In genomic region chr15:90562669-90563068, GRCh38 we compare ENCODE assay signal across 15 cellular contexts. TPM values are rescaled to one million over a fixed set of nuclear protein-coding genes. Genes with fewer than 3 reads are reported as not detected.
DNase-seq lines count a peak whose midpoint lies in the region; FAIRE-seq and TF ChIP-seq lines count a peak whose summit lies in the region.
"Had no signal": no experiment of that assay in that cellular context is flagged by ENCODE, and none has a peak within 500 bp of the region (broad histone marks: within the 10 kb centered on the region; RNA-seq: fewer than 3 reads in every experiment).

No MANE protein-coding gene starts in this region.

- H3K18ac ChIP-seq in trophoblast cell (ENCODE audit: low read length) = peak overlapping the region; percentile 35

- H3K27ac ChIP-seq in BLaER1 = no peak overlapping the region
- H3K27ac ChIP-seq in KOPT-K1 (ENCODE audit: low read depth, low read length, poor library complexity, severe bottlenecking) = peak overlapping the region; percentile 50
- H3K27ac ChIP-seq in dorsolateral prefrontal cortex = peak overlapping the region in 44 of 59 donors; percentile 8 to 93 (median 74)
- H3K27ac ChIP-seq in trophoblast cell (ENCODE audit: low read depth, low read length) = peak overlapping the region; percentile 29
- H3K27ac ChIP-seq: C4-2B had no signal

- H3K4me2 ChIP-seq in BLaER1 (peak overlapping the region; percentile 81), trophoblast cell (ENCODE audit: low read length) (no peak overlapping the region)

- H3K4me3 ChIP-seq in BLaER1 = no peak overlapping the region
- H3K4me3 ChIP-seq in dorsolateral prefrontal cortex = no peak overlapping the region
- H3K4me3 ChIP-seq in trophoblast cell (ENCODE audit: low read depth, low read length) = no peak overlapping the region
- H3K4me3 ChIP-seq: ovary had no signal

- no CpG with 5 or more reads among the region's 5 CpGs for WGBS in trophoblast cell (ENCODE audit: extremely low coverage, insufficient coverage, insufficient read length)

- H3K9me3 ChIP-seq in BLaER1 (peaks cover 27% of the 10 kb centered on the region), KOPT-K1 (ENCODE audit: insufficient read depth, low read length, poor library complexity, severe bottlenecking) (no peaks in the 10 kb centered on the region), trophoblast cell (ENCODE audit: insufficient read depth, low read depth, low read length) (peaks cover 2% of the 10 kb centered on the region)
- H3K9me3 ChIP-seq: ovary had no signal

- peak overlapping the region; percentile 1 for H3K14ac ChIP-seq in trophoblast cell (ENCODE audit: low read length)

- H3K23ac ChIP-seq in trophoblast cell (ENCODE audit: low read length) = no peak overlapping the region

- no peak for DNase-seq in dorsolateral prefrontal cortex
- no peak for DNase-seq in trophoblast cell
- DNase-seq in NOMO-1 treated with DMSO at 0.1 percent for 48 hours (lab: John Stamatoyannopoulos, UW; ENCODE audit: unreplicated experiment) = no peak
- no peak for DNase-seq in AG20443 (ENCODE audit: low spot score)
- DNase-seq in NOMO-1 treated with dmso at 0.1 percent for 144 hours (lab: John Stamatoyannopoulos, UW; ENCODE audit: unreplicated experiment) = no peak
- DNase-seq in H54 (ENCODE audit: insufficient read length, low spot score) = no peak
- DNase-seq: HCEC 1CT; kidney; NCI-H1417 treated with DMSO at 0.1 percent for 48 hours; ovary; stimulated activated CD4-positive, alpha-beta T cell treated with anti-CD3 and anti-CD28 coated beads, Interleukin-4, amount 100 ng/mL, for 4 hours; SW 1271 had no signal

- no peak for TF ChIP-seq CTCF in dorsolateral prefrontal cortex (IDR thresholded peaks at IDR 0.05 in 54 of 56, conservative IDR thresholded peaks at IDR 0.05 in 2 of 56; ENCODE audit: low read depth in 1 of 56, partially characterized antibody in 56 of 56)

- FAIRE-seq in H54 (lab: Jason Lieb, UNC) = no peak
- FAIRE-seq: kidney had no signal

- intact Hi-C loops in dorsolateral prefrontal cortex (cut with DNase I) = loop anchor here in 1 of 2 donors (5.0 kb wide), 1 partner anchor 35 kb away; no protein-coding TSS in a partner anchor

- peak overlapping the region; percentile 7 for H4K8ac ChIP-seq in trophoblast cell (ENCODE audit: low read depth, low read length)

- TF ChIP-seq POLR2A in H54 (IDR thresholded peaks at IDR 0.05; ENCODE audit: low read depth, low read length) = no peak

- H3K4ac ChIP-seq in trophoblast cell (ENCODE audit: low read depth, low read length) = no peak overlapping the region

- H3K4me1 ChIP-seq in BLaER1 = peaks cover 63% of the 10 kb centered on the region
- peaks cover 21 to 37% of the 10 kb centered on the region in 2 experiments for H3K4me1 ChIP-seq in trophoblast cell (ENCODE audit: control insufficient read depth in 1 of 2, insufficient read depth in 2 of 2, low read length in 2 of 2)

- H2BK120ac ChIP-seq in trophoblast cell (ENCODE audit: insufficient read depth, low read length, poor library complexity) = no peak overlapping the region

- no peak overlapping the region for H2BK5ac ChIP-seq in trophoblast cell (ENCODE audit: low read depth, low read length, poor library complexity)

- H3K36me3 ChIP-seq in BLaER1 = peaks cover 22% of the 10 kb centered on the region
- no peaks in the 10 kb centered on the region for H3K36me3 ChIP-seq in KOPT-K1 (ENCODE audit: insufficient read depth, low read length)
- H3K36me3 ChIP-seq in trophoblast cell (ENCODE audit: control insufficient read depth in 1 of 2, insufficient read depth in 2 of 2, low read length in 2 of 2) = no peaks in the 10 kb centered on the region
- H3K36me3 ChIP-seq: ovary had no signal

- H4K12ac ChIP-seq in trophoblast cell (ENCODE audit: low read depth, low read length) = no peak overlapping the region

- H4K20me1 ChIP-seq in BLaER1 = peaks cover 25% of the 10 kb centered on the region

- H3K27me3 ChIP-seq in BLaER1 = no peaks in the 10 kb centered on the region
- no peaks in the 10 kb centered on the region for H3K27me3 ChIP-seq in dorsolateral prefrontal cortex
- H3K27me3 ChIP-seq in trophoblast cell (ENCODE audit: insufficient read depth, low read length) = no peaks in the 10 kb centered on the region
- H3K27me3 ChIP-seq: ovary had no signal

- peak overlapping the region; percentile 22 for H4K91ac ChIP-seq in trophoblast cell (ENCODE audit: low read depth, low read length)

- no peak overlapping the region for H2AK5ac ChIP-seq in trophoblast cell (ENCODE audit: low read length)

- H3K9ac ChIP-seq in BLaER1 (no peak overlapping the region), trophoblast cell (ENCODE audit: low read length) (no peak overlapping the region)

- no peak overlapping the region for H2BK12ac ChIP-seq in trophoblast cell (ENCODE audit: low read length)

- H3K79me2 ChIP-seq in trophoblast cell (ENCODE audit: control insufficient read depth, insufficient read depth, low read length, poor library complexity) = peaks cover 4% of the 10 kb centered on the region

- peaks cover 17% of the 10 kb centered on the region for H3K79me1 ChIP-seq in trophoblast cell (ENCODE audit: low read length)

- no peak overlapping the region for H2AFZ ChIP-seq in trophoblast cell (ENCODE audit: insufficient read depth, low read length, poor library complexity)

RNA-seq across cellular contexts. Expression of gene CRTC3, which starts 32.9 kb away (rescaled TPM):
- total RNA-seq in dorsolateral prefrontal cortex = 100 to 1,000 TPM in 1 of 120 experiments, 10 to 100 TPM in 119; 33.6 to 101 (median 56.1) TPM
- polyA plus RNA-seq in trophoblast cell (2013) = 36.5 and 36.8 TPM in 2 replicates
